7 cellular contexts compared by ENCODE assay signal in genomic region chr20:53611449-53611894, GRCh38. TPM values are rescaled to one million over a fixed set of nuclear protein-coding genes. Genes with fewer than 3 reads are reported as not detected.
A peak's percentile ranks its signal among the peaks of the same experiment; 100 is the strongest.
DNase-seq lines count a peak whose midpoint lies in the region; ATAC-seq and TF ChIP-seq lines count a peak whose summit lies in the region.

No MANE protein-coding gene starts in this region.

- peaks cover 11% of the 10 kb centered on the region for H3K4me1 ChIP-seq in left ventricle myocardium inferior

- no peaks in the 10 kb centered on the region for H3K9me3 Mint-ChIP-seq in stimulated activated memory B cell treated with anti-CD40 and anti-IgM and Interleukin-4, amounts not matched to agents 10 μg/mL and 1 μg/mL and 100 μg/mL, for 72 hours

- no peak overlapping the region for H3K4me3 Mint-ChIP-seq in stimulated activated memory B cell treated with anti-CD40 and anti-IgM and Interleukin-4, amounts not matched to agents 10 μg/mL and 1 μg/mL and 100 μg/mL, for 72 hours

- peaks cover 21% of the 10 kb centered on the region for H3K4me1 Mint-ChIP-seq in stimulated activated memory B cell treated with anti-CD40 and anti-IgM and Interleukin-4, amounts not matched to agents 10 μg/mL and 1 μg/mL and 100 μg/mL, for 72 hours

- H3K36me3 Mint-ChIP-seq in stimulated activated memory B cell treated with anti-CD40 and anti-IgM and Interleukin-4, amounts not matched to agents 10 μg/mL and 1 μg/mL and 100 μg/mL, for 72 hours: no peaks in the 10 kb centered on the region

- DNase-seq in SW480 (ENCODE audit: low spot score) (peak; percentile 88), left ventricle myocardium inferior (no peak), NCI-H774 (lab: John Stamatoyannopoulos, UW) (no peak)

- H3K9me3 ChIP-seq in left ventricle myocardium inferior (replicated peaks): no peaks in the 10 kb centered on the region

- no peaks in the 10 kb centered on the region for H3K27me3 ChIP-seq in left ventricle myocardium inferior (ENCODE audit: low read depth)

- no peaks in the 10 kb centered on the region for H3K27me3 Mint-ChIP-seq in stimulated activated memory B cell treated with anti-CD40 and anti-IgM and Interleukin-4, amounts not matched to agents 10 μg/mL and 1 μg/mL and 100 μg/mL, for 72 hours

- intact Hi-C loops in left ventricle myocardium inferior (cut with micrococcal nuclease): no loop called here

- TF ChIP-seq CTCF in left ventricle myocardium inferior (IDR thresholded peaks at IDR 0.05; ENCODE audit: borderline replicate concordance): no peak

- ATAC-seq in HG03108 (IDR thresholded peaks at IDR 0.05; ENCODE audit: unreplicated experiment) (peak; percentile 42), HG03025 (IDR thresholded peaks at IDR 0.05; ENCODE audit: low FRiP score, unreplicated experiment) (no peak)
- no peak for ATAC-seq in stimulated activated memory B cell treated with anti-CD40 and anti-IgM and Interleukin-4, amounts not matched to agents 10 μg/mL and 1 μg/mL and 100 μg/mL, for 72 hours

- no peaks in the 10 kb centered on the region for H3K36me3 ChIP-seq in left ventricle myocardium inferior

- H3K27ac ChIP-seq in left ventricle myocardium inferior (replicated peaks): peak overlapping the region; percentile 49

- H3K4me3 ChIP-seq in GM08714 (ENCODE audit: low read length): peak overlapping the region; percentile 16; the same call in 1 of the 2 replicates
- no peak overlapping the region for H3K4me3 ChIP-seq in left ventricle myocardium inferior

- peak overlapping the region; percentile 92 for H3K27ac Mint-ChIP-seq in stimulated activated memory B cell treated with anti-CD40 and anti-IgM and Interleukin-4, amounts not matched to agents 10 μg/mL and 1 μg/mL and 100 μg/mL, for 72 hours

RNA-seq across cellular contexts. Expression of gene ZNF217, which starts 17.8 kb away (rescaled TPM):
- 5.4 TPM for total RNA-seq in left ventricle myocardium inferior
